Comparison of ENCODE assay signal across 8 cellular contexts in genomic region chr17:78140169-78141051, GRCh38. TPM values are rescaled to one million over a fixed set of nuclear protein-coding genes. Genes with fewer than 3 reads are reported as not detected.
DNase-seq lines count a peak whose midpoint lies in the region; TF ChIP-seq lines count a peak whose summit lies in the region.

No MANE protein-coding gene starts in this region.

- H3K9ac ChIP-seq in skeletal muscle satellite cell (ENCODE audit: low read depth, low read length) = no peak overlapping the region

- no peak overlapping the region for H3K27ac ChIP-seq in cardiac muscle cell

- TF ChIP-seq CTCF in GM10248 (IDR thresholded peaks at IDR 0.05; ENCODE audit: control extremely low read depth, extremely low read depth, low read depth, missing control alignments) (no peak), cardiac muscle cell (IDR thresholded peaks at IDR 0.05; ENCODE audit: low read depth, low read length) (no peak)

- H3K4me2 ChIP-seq in skeletal muscle satellite cell (ENCODE audit: low read length) = peak overlapping the region; percentile 28

- POLR2A ChIA-PET in GM10248 (lab: Yijun Ruan, JAX) = interaction anchor here (0.5 to 1.2 kb wide), 5 partner anchors 10 to 672 kb away, joined by 3 to 4 read pairs (median 4); partner anchors contain the start of gene TMC8

- CTCF ChIA-PET in GM10248 (lab: Yijun Ruan, JAX) = interaction anchor here (1.0 to 4.0 kb wide), 5 partner anchors 12 to 111 kb away, joined by 3 to 14 read pairs (median 4); no protein-coding TSS in a partner anchor

- no peaks in the 10 kb centered on the region for H3K36me3 ChIP-seq in cardiac muscle cell
- no peaks in the 10 kb centered on the region for H3K36me3 ChIP-seq in skeletal muscle satellite cell (ENCODE audit: insufficient read depth, low read length)

- no peaks in the 10 kb centered on the region for H3K27me3 ChIP-seq in cardiac muscle cell
- peaks cover 19% of the 10 kb centered on the region for H3K27me3 ChIP-seq in skeletal muscle satellite cell (ENCODE audit: control insufficient read depth, insufficient read depth, low read length)

- H3K4me3 ChIP-seq in cardiac muscle cell (no peak overlapping the region), skeletal muscle satellite cell (ENCODE audit: low read length) (no peak overlapping the region)

- DNase-seq in GM10248 (ENCODE audit: extremely low spot score) (peak; percentile 97), HCEC 1CT (peak; percentile 42), LoVo (ENCODE audit: low spot score) (peak; percentile 98), SIG-M5 treated with dmso at 0.1 percent for 504 hours (lab: John Stamatoyannopoulos, UW; ENCODE audit: unreplicated experiment) (peak; percentile 99), cardiac muscle cell (ENCODE audit: low read depth in 1 of 2, low spot score in 1 of 2) (peak; percentile 77 to 90), pons (ENCODE audit: low spot score) (no peak)
- peak; percentile 85 for DNase-seq in activated effector memory CD4-positive, alpha-beta T cell treated with Interleukin-2 at 50 U/mL for 16 hours

- H3K4me1 ChIP-seq in cardiac muscle cell (ENCODE audit: low read depth) (peaks cover 22% of the 10 kb centered on the region), skeletal muscle satellite cell (ENCODE audit: control insufficient read depth, insufficient read depth, low read length) (peaks cover 8% of the 10 kb centered on the region)

- H3K9me3 ChIP-seq in cardiac muscle cell (ENCODE audit: low read depth) (no peaks in the 10 kb centered on the region), skeletal muscle satellite cell (replicated peaks; ENCODE audit: low read length) (no peaks in the 10 kb centered on the region)

RNA-seq across cellular contexts. Expression of gene C17orf99, which starts 5.8 kb away (rescaled TPM):
- total RNA-seq in cardiac muscle cell = not detected in 2 replicates
- polyA plus RNA-seq in cardiac muscle cell = not detected in 2 replicates
- not detected in 2 replicates for total RNA-seq in skeletal muscle satellite cell (2012; rRNA removed)

RNA-seq across cellular contexts. Expression of gene TMC8, which starts 9.8 kb away (rescaled TPM):
- 0.42 and 1.1 TPM in 2 replicates for total RNA-seq in cardiac muscle cell
- polyA plus RNA-seq in cardiac muscle cell = 1.8 and 3.1 TPM in 2 replicates
- total RNA-seq in skeletal muscle satellite cell (2012; rRNA removed) = not detected in 2 replicates

RNA-seq across cellular contexts. Expression of gene TMC6, which starts 11.9 kb away (rescaled TPM):
- 83.0 and 144 TPM in 2 replicates for total RNA-seq in cardiac muscle cell
- polyA plus RNA-seq in cardiac muscle cell = 85.4 and 128 TPM in 2 replicates
- 0.76 and 2.0 TPM in 2 replicates for total RNA-seq in skeletal muscle satellite cell (2012; rRNA removed)

RNA-seq across cellular contexts. Expression of gene SYNGR2, which starts 28.0 kb away (rescaled TPM):
- total RNA-seq in cardiac muscle cell = 107 and 126 TPM in 2 replicates
- polyA plus RNA-seq in cardiac muscle cell = 262 and 269 TPM in 2 replicates
- total RNA-seq in skeletal muscle satellite cell (2012; rRNA removed) = 2.0 and 2.6 TPM in 2 replicates

RNA-seq across cellular contexts. Expression of gene TK1, which starts 46.4 kb away (rescaled TPM):
- total RNA-seq in cardiac muscle cell = 21.1 and 35.4 TPM in 2 replicates
- 40.8 and 57.5 TPM in 2 replicates for polyA plus RNA-seq in cardiac muscle cell
- total RNA-seq in skeletal muscle satellite cell (2012; rRNA removed) = 60.1 and 77.8 TPM in 2 replicates
